9 cellular contexts compared by ENCODE assay signal in the genomic region with DNA sequence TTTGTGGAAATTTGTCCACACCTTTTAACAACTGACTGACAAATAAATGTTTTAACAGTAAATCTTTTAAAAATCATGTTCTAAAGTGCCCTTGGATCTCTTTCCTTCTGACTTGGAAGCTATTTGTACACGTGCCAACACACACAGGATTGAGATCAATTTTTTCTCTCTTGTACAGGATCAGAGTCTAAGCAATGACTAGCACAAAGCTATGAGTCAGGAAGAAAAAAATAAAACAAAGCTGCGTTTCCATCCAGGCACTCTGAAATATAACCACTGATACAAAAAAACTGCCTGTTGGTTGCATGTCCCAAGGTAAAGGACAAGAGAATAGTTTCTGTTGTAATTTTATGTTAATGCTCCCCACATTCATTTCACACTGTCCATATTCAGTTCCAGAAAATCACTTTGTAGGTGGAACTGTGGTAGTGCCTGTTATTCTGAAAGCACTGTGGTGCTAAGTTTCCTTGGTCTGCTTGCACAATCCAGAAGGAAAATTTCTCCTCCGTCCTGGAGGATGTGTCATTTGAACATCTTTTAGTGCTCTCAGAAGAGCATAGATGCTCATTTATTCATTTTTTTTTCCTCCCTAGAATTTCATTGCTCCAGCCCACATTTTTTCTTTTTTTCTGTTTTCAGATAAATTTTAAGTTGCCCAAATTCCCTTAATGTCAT.
DNase-seq lines count a peak whose midpoint lies in the region; ATAC-seq and TF ChIP-seq lines count a peak whose summit lies in the region.
"Had no signal": no experiment of that assay in that cellular context is flagged by ENCODE, and none has a peak within 500 bp of the region (broad histone marks: within the 10 kb centered on the region; RNA-seq: fewer than 3 reads in every experiment).

No MANE protein-coding gene starts in this region.

- peaks cover 65% of the 10 kb centered on the region for H3K4me1 Mint-ChIP-seq in nephron progenitor cell
- no peaks in the 10 kb centered on the region for H3K4me1 Mint-ChIP-seq in activated CD8-positive, alpha-beta T cell treated with anti-CD3 and anti-CD28 coated beads, Interleukin-2, amount 10 ng/mL, durations not matched to agents 7 days and 5 days (ENCODE audit: low read depth)

- peak overlapping the region; percentile 20 for H3K27ac Mint-ChIP-seq in nephron progenitor cell
- H3K27ac Mint-ChIP-seq in activated CD8-positive, alpha-beta T cell treated with anti-CD3 and anti-CD28 coated beads, Interleukin-2, amount 10 ng/mL, durations not matched to agents 7 days and 5 days = no peak overlapping the region

- peaks cover 41% of the 10 kb centered on the region for H3K4me1 ChIP-seq in A673 (ENCODE audit: insufficient read depth, low read length, poor library complexity, severe bottlenecking)

- no peaks in the 10 kb centered on the region for H3K27me3 ChIP-seq in A673 (replicated peaks; ENCODE audit: insufficient read depth, low read depth, low read length, poor library complexity)

- H3K36me3 ChIP-seq in A673 (ENCODE audit: insufficient read depth, low read length, poor library complexity, severe bottlenecking) (no peaks in the 10 kb centered on the region), SK-N-MC (ENCODE audit: insufficient read depth, low read length) (0 out of 2 replicates have a peak, but pooled peaks cover 3% of the 10 kb centered on the region)

- no peaks in the 10 kb centered on the region for H3K27me3 Mint-ChIP-seq in nephron progenitor cell (ENCODE audit: low read depth, poor library complexity)
- H3K27me3 Mint-ChIP-seq in activated CD8-positive, alpha-beta T cell treated with anti-CD3 and anti-CD28 coated beads, Interleukin-2, amount 10 ng/mL, durations not matched to agents 7 days and 5 days (ENCODE audit: low read depth) = no peaks in the 10 kb centered on the region

- peaks cover 14% of the 10 kb centered on the region for H3K36me3 Mint-ChIP-seq in nephron progenitor cell (ENCODE audit: low read depth)
- H3K36me3 Mint-ChIP-seq in activated CD8-positive, alpha-beta T cell treated with anti-CD3 and anti-CD28 coated beads, Interleukin-2, amount 10 ng/mL, durations not matched to agents 7 days and 5 days (ENCODE audit: low read depth) = no peaks in the 10 kb centered on the region

- no peaks in the 10 kb centered on the region for H3K9me3 Mint-ChIP-seq in nephron progenitor cell
- no peaks in the 10 kb centered on the region for H3K9me3 Mint-ChIP-seq in activated CD8-positive, alpha-beta T cell treated with anti-CD3 and anti-CD28 coated beads, Interleukin-2, amount 10 ng/mL, durations not matched to agents 7 days and 5 days (ENCODE audit: insufficient read depth)

- H3K27ac ChIP-seq in A673 (ENCODE audit: low read depth, low read length, poor library complexity, severe bottlenecking) (peak overlapping the region; percentile 18), SK-N-MC (peak overlapping the region; percentile 60; the same call in 1 of the 2 replicates)

- POLR2A ChIA-PET in A673 (lab: Charles Lee; ENCODE audit: low non-redundant PET) = interaction anchor here (0.5 to 0.7 kb wide), 2 partner anchors 11 to 564 kb away, joined by 5 read pairs; no protein-coding TSS in a partner anchor
- POLR2A ChIA-PET in activated CD8-positive, alpha-beta T cell treated with anti-CD3 and anti-CD28 coated beads, Interleukin-2, amount 10 ng/mL, durations not matched to agents 7 days and 5 days (lab: Charles Lee) = no interaction called here

- no peak overlapping the region for H3K4me3 Mint-ChIP-seq in nephron progenitor cell
- H3K4me3 Mint-ChIP-seq in activated CD8-positive, alpha-beta T cell treated with anti-CD3 and anti-CD28 coated beads, Interleukin-2, amount 10 ng/mL, durations not matched to agents 7 days and 5 days = no peak overlapping the region

- no peak for ATAC-seq in activated CD8-positive, alpha-beta T cell treated with anti-CD3 and anti-CD28 coated beads, Interleukin-2, amount 10 ng/mL, durations not matched to agents 7 days and 5 days
- no peak for ATAC-seq in GM19328 (IDR thresholded peaks at IDR 0.05; ENCODE audit: unreplicated experiment)

- H3K4me3 ChIP-seq in A673 (ENCODE audit: low read depth, low read length, poor library complexity, severe bottlenecking) (no peak overlapping the region), SK-N-MC (no peak overlapping the region; the same call in 1 of the 2 replicates), fibroblast of pulmonary artery (replicated peaks; ENCODE audit: low read depth, low read length) (no peak overlapping the region)

- DNase-seq in A673 (ENCODE audit: low spot score) = no peak
- no peak for DNase-seq in SK-N-MC (ENCODE audit: low read depth, low spot score)
- peak; percentile 68 for DNase-seq in fibroblast of pulmonary artery (ENCODE audit: low read depth)
- no peak for DNase-seq in nephron progenitor cell
- DNase-seq in DMS153 (lab: John Stamatoyannopoulos, UW) = no peak
- no peak for DNase-seq in activated CD8-positive, alpha-beta T cell treated with anti-CD3 and anti-CD28 coated beads, Interleukin-2, amount 10 ng/mL, durations not matched to agents 7 days and 5 days
- no peak for DNase-seq in DMS79 treated with DMSO at 0.1 percent for 48 hours (lab: John Stamatoyannopoulos, UW)
- DNase-seq: activated gamma-delta T cell had no signal

- H3K9me3 ChIP-seq in A673 (ENCODE audit: low read depth, low read length, poor library complexity, severe bottlenecking) (no peaks in the 10 kb centered on the region), SK-N-MC (ENCODE audit: low read depth, low read length) (no peaks in the 10 kb centered on the region)

- no peak for TF ChIP-seq CTCF in A673 (conservative IDR thresholded peaks at IDR 0.05; ENCODE audit: low read depth, low read length)
- no peak for TF ChIP-seq CTCF in fibroblast of pulmonary artery (IDR thresholded peaks at IDR 0.05; ENCODE audit: low read length, missing control alignments)
- TF ChIP-seq CTCF in nephron progenitor cell (IDR thresholded peaks at IDR 0.05) = no peak

- intact Hi-C loops in A673 (cut with micrococcal nuclease; ENCODE audit: unreplicated experiment) = no loop called here

- BruUV-seq in A673 (replicated peaks; lab: Mats Ljungman, UMichigan) = no TSS peak

- CTCF ChIA-PET in A673 (lab: Charles Lee) = no interaction called here
- CTCF ChIA-PET in activated CD8-positive, alpha-beta T cell treated with anti-CD3 and anti-CD28 coated beads, Interleukin-2, amount 10 ng/mL, durations not matched to agents 7 days and 5 days (lab: Charles Lee) = no interaction called here

- H3K9ac ChIP-seq in SK-N-MC (ENCODE audit: insufficient read length) = no peak overlapping the region
